15 cellular contexts compared by ENCODE assay signal in genomic region chrX:66163447-66163846, GRCh38. TPM values are rescaled to one million over a fixed set of nuclear protein-coding genes. Genes with fewer than 3 reads are reported as not detected.
DNase-seq lines count a peak whose midpoint lies in the region; ATAC-seq and TF ChIP-seq lines count a peak whose summit lies in the region.
"Had no signal": no experiment of that assay in that cellular context is flagged by ENCODE, and none has a peak within 500 bp of the region (broad histone marks: within the 10 kb centered on the region; RNA-seq: fewer than 3 reads in every experiment).

No MANE protein-coding gene starts in this region.

- H3K4me3 ChIP-seq in Peyer's patch, result peak overlapping the region in 2 of 4 donors; percentile 51 to 53

- no peaks in the 10 kb centered on the region for H3K9me3 ChIP-seq in Peyer's patch
- H3K9me3 ChIP-seq: ovary, SK-N-SH, vagina had no signal

- H3K36me3 ChIP-seq in Peyer's patch, result no peaks in the 10 kb centered on the region
- H3K36me3 ChIP-seq: ovary, vagina, WERI-Rb-1 had no signal

- no peaks in the 10 kb centered on the region for H3K27me3 ChIP-seq in Peyer's patch
- H3K27me3 ChIP-seq: ovary, vagina had no signal

- TF ChIP-seq POLR2A in Peyer's patch (IDR thresholded peaks at IDR 0.05), result no peak

- DNase-seq in Peyer's patch, result no peak
- DNase-seq in pons (ENCODE audit: low spot score), result peak; percentile 4
- DNase-seq in activated CD4-positive, alpha-beta T cell treated with anti-CD3 and anti-CD28 coated beads, Interleukin-2, amount 50 U/mL, for 4 hours, result no peak
- DNase-seq in stimulated activated naive CD4-positive, alpha-beta T cell treated with Interleukin-2 at 50 U/mL for 16 hours (lab: John Stamatoyannopoulos, UW), result no peak
- no peak for DNase-seq in kidney glomerular epithelial cell (lab: John Stamatoyannopoulos, UW)
- no peak for DNase-seq in NCI-H128 (lab: John Stamatoyannopoulos, UW; ENCODE audit: unreplicated experiment)
- DNase-seq: cortex of kidney, NCI-H1048, NCI-H2227 treated with DMSO at 0.1 percent for 48 hours, SK-N-SH, WERI-Rb-1 had no signal

- TF ChIP-seq CTCF in Peyer's patch (IDR thresholded peaks at IDR 0.05), result no peak

- H3K4me1 ChIP-seq in Peyer's patch, result no peaks in the 10 kb centered on the region

- peak overlapping the region in 3 of 4 donors; percentile 46 to 89 (median 77) for H3K27ac ChIP-seq in Peyer's patch
- H3K27ac ChIP-seq: ovary, WERI-Rb-1 had no signal

- ATAC-seq in GM18907 (IDR thresholded peaks at IDR 0.05; ENCODE audit: unreplicated experiment), result peak; percentile 62
- peak; percentile 60 for ATAC-seq in HG02798 (IDR thresholded peaks at IDR 0.05; ENCODE audit: poor library complexity, unreplicated experiment)

RNA-seq across cellular contexts. Expression of gene HEPH, which starts 0.6 kb away (rescaled TPM):
- total RNA-seq in Peyer's patch, result 100 to 1,000 TPM in 3 of 4 donors, 10 to 100 TPM in 1; 65.2 to 249 (median 231) TPM
